In genomic region chr5:42495908-42496307, GRCh38 we compare ENCODE assay signal across 25 cellular contexts.
A peak's percentile ranks its signal among the peaks of the same experiment; 100 is the strongest.
DNase-seq lines count a peak whose midpoint lies in the region; ATAC-seq, FAIRE-seq and TF ChIP-seq lines count a peak whose summit lies in the region.
"Had no signal": no experiment of that assay in that cellular context is flagged by ENCODE, and none has a peak within 500 bp of the region (broad histone marks: within the 10 kb centered on the region; RNA-seq: fewer than 3 reads in every experiment).

No MANE protein-coding gene starts in this region.

- H2AK5ac ChIP-seq in mesenchymal stem cell (ENCODE audit: low read length, severe bottlenecking): no peak overlapping the region

- no peak overlapping the region for H4K8ac ChIP-seq in mesenchymal stem cell (ENCODE audit: low read length)

- DNase-seq in HFFc6: peak; percentile 0
- peak; percentile 37 for DNase-seq in RWPE1 (ENCODE audit: low spot score)
- peak; percentile 73 for DNase-seq in fibroblast of mammary gland (ENCODE audit: low read depth)
- DNase-seq in mesenchymal stem cell: peak; percentile 28
- no peak for DNase-seq in H54 (ENCODE audit: insufficient read length, low spot score)
- DNase-seq in effector CD4-positive, alpha-beta T cell: no peak
- DNase-seq: activated CD8-positive, alpha-beta T cell treated with anti-CD3 and anti-CD28 coated beads, Interleukin-2, amount 10 ng/mL, durations not matched to agents 7 days and 5 days; activated T-cell treated with anti-CD3 and anti-CD28 coated beads, Interleukin-2, amount 50 U/mL, for 48 hours; body of pancreas; CD4-positive, CD25-positive, alpha-beta regulatory T cell; dermis blood vessel endothelial cell; DMS 273 treated with DMSO at 0.1 percent for 48 hours; GF-D8; H9; NCI-H146; Peyer's patch; SK-N-SH; spleen had no signal

- no peak for TF ChIP-seq CTCF in HFFc6 (IDR thresholded peaks at IDR 0.05)
- no peak for TF ChIP-seq CTCF in RWPE1 (conservative IDR thresholded peaks at IDR 0.05; ENCODE audit: low read depth)
- TF ChIP-seq CTCF in fibroblast of mammary gland (conservative IDR thresholded peaks at IDR 0.05; ENCODE audit: control insufficient read depth, insufficient read depth, low read depth, low read length): no peak

- no peak overlapping the region for H3K23ac ChIP-seq in mesenchymal stem cell (ENCODE audit: low read length in 2 of 2)

- no peak overlapping the region for H2BK15ac ChIP-seq in mesenchymal stem cell (ENCODE audit: low read depth, poor library complexity, severe bottlenecking)

- no peaks in the 10 kb centered on the region for H3K9me3 ChIP-seq in mesenchymal stem cell (ENCODE audit: control insufficient read depth, low read length)
- H3K9me3 ChIP-seq: body of pancreas, Peyer's patch, SK-N-SH, spleen had no signal

- FAIRE-seq in H54 (lab: Jason Lieb, UNC): no peak
- FAIRE-seq: GM12878 had no signal

- no peak overlapping the region for H2BK12ac ChIP-seq in mesenchymal stem cell (ENCODE audit: low read length in 2 of 2)

- H3K4me3 ChIP-seq in fibroblast of mammary gland (ENCODE audit: control insufficient read depth, low read depth, low read length) (no peak overlapping the region), mesenchymal stem cell (ENCODE audit: insufficient read depth in 1 of 2, low read depth in 1 of 2, low read length in 2 of 2) (no peak overlapping the region)
- H3K4me3 ChIP-seq: body of pancreas, GM12878, Peyer's patch, spleen had no signal

- H3K4me2 ChIP-seq in mesenchymal stem cell (ENCODE audit: low read length, poor library complexity, severe bottlenecking): no peak overlapping the region
- H3K4me2 ChIP-seq: SK-N-SH had no signal

- no peaks in the 10 kb centered on the region for H3K4me1 Mint-ChIP-seq in HFFc6 (ENCODE audit: low read depth)
- H3K4me1 Mint-ChIP-seq: CD4-positive, CD25-positive, alpha-beta regulatory T cell had no signal

- H3K9ac ChIP-seq in mesenchymal stem cell (ENCODE audit: low read length): no peak overlapping the region
- H3K9ac ChIP-seq: SK-N-SH had no signal

- no peak overlapping the region for H3K18ac ChIP-seq in mesenchymal stem cell (ENCODE audit: low read depth in 1 of 2, low read length in 2 of 2)

- no peak overlapping the region for H2BK120ac ChIP-seq in mesenchymal stem cell (ENCODE audit: low read depth, low read length)

- POLR2A ChIA-PET in RWPE1 (lab: Yijun Ruan, JAX; ENCODE audit: low non-redundant PET): no interaction called here

- no peak overlapping the region for H3K4ac ChIP-seq in mesenchymal stem cell (ENCODE audit: low read depth in 1 of 2, low read length in 2 of 2)

- TF ChIP-seq POLR2A in H54 (IDR thresholded peaks at IDR 0.05; ENCODE audit: low read depth, low read length): no peak

- no peak overlapping the region for H3K4me3 Mint-ChIP-seq in HFFc6
- H3K4me3 Mint-ChIP-seq: activated CD8-positive, alpha-beta T cell treated with anti-CD3 and anti-CD28 coated beads, Interleukin-2, amount 10 ng/mL, durations not matched to agents 7 days and 5 days; CD4-positive, CD25-positive, alpha-beta regulatory T cell; H9; mesothelial cell of epicardium; neural crest cell had no signal

- CTCF ChIA-PET in RWPE1 (lab: Yijun Ruan, JAX): no interaction called here

- no peaks in the 10 kb centered on the region for H3K79me1 ChIP-seq in mesenchymal stem cell (replicated peaks; ENCODE audit: low read length, poor library complexity, severe bottlenecking)

- peaks cover 2% of the 10 kb centered on the region; the same call in 1 of the 2 replicates for H3K27me3 Mint-ChIP-seq in HFFc6 (ENCODE audit: insufficient read depth)
- H3K27me3 Mint-ChIP-seq: CD4-positive, CD25-positive, alpha-beta regulatory T cell; progenitor cell of endocrine pancreas had no signal

- no peak overlapping the region for H3K27ac Mint-ChIP-seq in HFFc6
- H3K27ac Mint-ChIP-seq: activated CD8-positive, alpha-beta T cell treated with anti-CD3 and anti-CD28 coated beads, Interleukin-2, amount 10 ng/mL, durations not matched to agents 7 days and 5 days; activated naive CD4-positive, alpha-beta T cell treated with anti-CD3 and anti-CD28 coated beads, Interleukin-2, amount 50 U/mL, for 72 hours; CD4-positive, CD25-positive, alpha-beta regulatory T cell; mesothelial cell of epicardium; progenitor cell of endocrine pancreas had no signal

- no peak overlapping the region for H2BK5ac ChIP-seq in mesenchymal stem cell (ENCODE audit: low read depth, low read length, poor library complexity, severe bottlenecking)

- no peaks in the 10 kb centered on the region for H3K36me3 ChIP-seq in mesenchymal stem cell (ENCODE audit: control insufficient read depth in 1 of 2, insufficient read depth in 2 of 2, low read depth in 1 of 2, low read length in 2 of 2)
- H3K36me3 ChIP-seq: Peyer's patch, spleen had no signal

- ATAC-seq in GM19467 (IDR thresholded peaks at IDR 0.05; ENCODE audit: unreplicated experiment) (no peak), HG03565 (IDR thresholded peaks at IDR 0.05; ENCODE audit: unreplicated experiment) (no peak)
- ATAC-seq: activated CD8-positive, alpha-beta T cell treated with anti-CD3 and anti-CD28 coated beads, Interleukin-2, amount 10 ng/mL, durations not matched to agents 7 days and 5 days; activated naive CD4-positive, alpha-beta T cell treated with anti-CD3 and anti-CD28 coated beads, Interleukin-2, amount 50 U/mL, for 72 hours; body of pancreas; GM12878 had no signal

- H3K36me3 Mint-ChIP-seq in HFFc6 (ENCODE audit: low read depth): no peaks in the 10 kb centered on the region
- H3K36me3 Mint-ChIP-seq: activated naive CD4-positive, alpha-beta T cell treated with anti-CD3 and anti-CD28 coated beads, Interleukin-2, amount 50 U/mL, for 72 hours; CD4-positive, CD25-positive, alpha-beta regulatory T cell; mesothelial cell of epicardium had no signal

- H3K27ac ChIP-seq in RWPE1 (no peak overlapping the region), mesenchymal stem cell (ENCODE audit: low read length, poor library complexity, severe bottlenecking) (no peak overlapping the region)
- H3K27ac ChIP-seq: body of pancreas, Peyer's patch, spleen had no signal

- no peak overlapping the region for H2AFZ ChIP-seq in mesenchymal stem cell (ENCODE audit: low read depth, low read length)

- H4K91ac ChIP-seq in mesenchymal stem cell (ENCODE audit: low read length): no peak overlapping the region

- H3K9me3 Mint-ChIP-seq in HFFc6: peaks cover 32% of the 10 kb centered on the region
- H3K9me3 Mint-ChIP-seq: activated naive CD4-positive, alpha-beta T cell treated with anti-CD3 and anti-CD28 coated beads, Interleukin-2, amount 50 U/mL, for 72 hours; H9; mesothelial cell of epicardium; neural crest cell had no signal

- 38% methylated on average over 1 of the region's 2 CpGs for WGBS in mesenchymal stem cell

- H3K27me3 ChIP-seq in mesenchymal stem cell (ENCODE audit: control insufficient read depth in 1 of 2, insufficient read depth in 1 of 2, low read length in 2 of 2): no peaks in the 10 kb centered on the region
- H3K27me3 ChIP-seq: body of pancreas, Peyer's patch, spleen had no signal

- no peak overlapping the region for H3K14ac ChIP-seq in mesenchymal stem cell (ENCODE audit: low read length in 2 of 2)

- no peaks in the 10 kb centered on the region for H3K4me1 ChIP-seq in mesenchymal stem cell (ENCODE audit: control insufficient read depth, insufficient read depth, low read depth, low read length)
- H3K4me1 ChIP-seq: Peyer's patch had no signal

Comparison
In these comparisons a context has a peak if more than half of its experiments do, and no peak if none do; other contexts are left out.
1. DNase-seq: peak in HFFc6 (single experiment), RWPE1 (single experiment), fibroblast of mammary gland (single experiment) and mesenchymal stem cell (single experiment); none in H54 (single experiment) and effector CD4-positive, alpha-beta T cell (single experiment).